ENCODE assay signal across 18 cellular contexts in the genomic region with DNA sequence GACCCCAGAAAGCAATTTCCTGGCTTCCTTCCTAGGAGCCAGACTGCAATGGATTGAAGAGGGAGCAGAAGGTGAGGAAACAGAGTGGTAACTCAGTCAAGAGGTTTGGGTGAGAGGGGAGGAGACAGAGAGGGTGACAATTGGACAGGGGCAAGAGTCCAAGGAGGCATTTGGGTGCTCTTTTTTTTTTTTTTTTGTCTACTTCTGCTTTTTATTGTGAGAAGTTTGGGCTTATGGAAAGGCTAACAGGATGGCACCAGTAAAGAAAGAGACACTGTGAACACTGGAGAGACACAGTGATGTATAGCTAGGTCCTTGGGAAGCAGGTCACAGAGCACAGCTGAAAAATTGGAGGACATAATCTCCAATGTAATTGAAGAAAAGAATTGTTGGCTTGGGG.
"Had no signal": no experiment of that assay in that cellular context is flagged by ENCODE, and none has a peak within 500 bp of the region (broad histone marks: within the 10 kb centered on the region; RNA-seq: fewer than 3 reads in every experiment).

No MANE protein-coding gene starts in this region.

- H3K27me3 ChIP-seq: gastrocnemius medialis, heart right ventricle, right lobe of liver, suprapubic skin, thyroid gland had no signal

- FAIRE-seq: islet of Langerhans, urothelium cell line had no signal

- H3K9me3 ChIP-seq: gastrocnemius medialis, heart right ventricle, psoas muscle, right lobe of liver, suprapubic skin, thyroid gland had no signal

- H3K36me3 ChIP-seq: gastrocnemius medialis, right lobe of liver had no signal

- H3K4me3 ChIP-seq: gastrocnemius medialis, heart right ventricle, psoas muscle, right lobe of liver, suprapubic skin, thyroid gland had no signal

- H3K27ac ChIP-seq: gastrocnemius medialis, heart right ventricle, psoas muscle, right lobe of liver, suprapubic skin, thyroid gland had no signal

- ATAC-seq: gastrocnemius medialis; heart right ventricle; left lobe of liver; naive thymus-derived CD4-positive, alpha-beta T cell; psoas muscle; right lobe of liver; stimulated activated naive CD8-positive, alpha-beta T cell treated with anti-CD3 and anti-CD28 coated beads, Interleukin-15, Interleukin-2, amounts not matched to agents 100 U/mL and 50 U/mL, for 24 hours had no signal

- H3K4me1 ChIP-seq: gastrocnemius medialis, heart right ventricle, psoas muscle, right lobe of liver, suprapubic skin, thyroid gland had no signal

- DNase-seq: effector CD4-positive, alpha-beta T cell; gastrocnemius medialis; heart right ventricle; hypothalamus; kidney glomerular epithelial cell; naive thymus-derived CD4-positive, alpha-beta T cell; nephron progenitor cell; psoas muscle; retina; right lobe of liver; stimulated activated CD4-positive, alpha-beta T cell treated with anti-CD3 and anti-CD28 coated beads, Interleukin-4, amount 100 ng/mL, for 1 hour; stimulated activated CD8-positive, alpha-beta memory T cell treated with anti-CD3 and anti-CD28 coated beads, Interleukin-4, amount 100 ng/mL, for 48 hours; stimulated activated naive CD8-positive, alpha-beta T cell treated with anti-CD3 and anti-CD28 coated beads, Interleukin-15, Interleukin-2, amounts not matched to agents 100 U/mL and 50 U/mL, for 24 hours; thyroid gland had no signal
